10 cellular contexts compared by ENCODE assay signal in the genomic region with DNA sequence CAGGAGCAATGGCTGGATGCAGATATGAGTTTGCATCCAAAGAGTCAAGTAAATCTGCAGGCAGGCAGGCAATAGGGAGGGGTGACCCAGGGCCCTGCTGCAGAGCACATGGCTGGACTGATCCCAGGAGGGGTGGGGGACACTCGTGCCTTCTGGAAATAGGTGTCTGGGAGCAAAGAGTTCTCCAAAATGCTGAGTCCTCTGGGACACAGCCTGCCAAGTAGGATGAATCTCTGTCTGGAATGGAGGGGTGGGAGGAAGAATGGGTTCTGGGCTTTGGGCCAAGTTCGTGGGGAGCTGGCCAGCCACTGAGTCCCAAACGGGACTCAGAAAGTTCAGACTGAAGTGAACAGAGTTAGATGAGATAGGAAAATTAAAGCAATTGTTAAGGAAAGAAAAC.
A peak's percentile ranks its signal among the peaks of the same experiment; 100 is the strongest.
DNase-seq lines count a peak whose midpoint lies in the region; ATAC-seq and TF ChIP-seq lines count a peak whose summit lies in the region.
"Had no signal": no experiment of that assay in that cellular context is flagged by ENCODE, and none has a peak within 500 bp of the region (broad histone marks: within the 10 kb centered on the region; RNA-seq: fewer than 3 reads in every experiment).

No MANE protein-coding gene starts in this region.

- DNase-seq in GM03348 (ENCODE audit: low spot score): peak; percentile 90
- peak; percentile 39 for DNase-seq in amniotic stem cell (lab: John Stamatoyannopoulos, UW)
- DNase-seq in heart left ventricle: peak; percentile 48 to 70 (median 60)
- DNase-seq in skeletal muscle cell (ENCODE audit: low read depth): peak; percentile 78
- DNase-seq in 8988T: no peak
- DNase-seq: activated CD8-positive, alpha-beta memory T cell treated with anti-CD3 and anti-CD28 coated beads, Interleukin-2, amount 10 ng/mL, durations not matched to agents 7 days and 5 days; small intestine had no signal

- H3K27me3 Mint-ChIP-seq in stimulated activated memory B cell treated with anti-CD40 and anti-IgM and Interleukin-4, amounts not matched to agents 10 μg/mL and 1 μg/mL and 100 μg/mL, for 72 hours: peaks cover 25% of the 10 kb centered on the region

- intact Hi-C loops in heart left ventricle (cut with DNase I): no loop called here

- peaks cover 0 to 3% (median 0%) of the 10 kb centered on the region in 9 donors for H3K27me3 ChIP-seq in heart left ventricle

- no peaks in the 10 kb centered on the region for H3K36me3 ChIP-seq in heart left ventricle

- no peak overlapping the region for H3K4me3 ChIP-seq in heart left ventricle
- peak overlapping the region; percentile 17 for H3K4me3 ChIP-seq in skeletal muscle cell (ENCODE audit: low read depth, low read length)

- H3K9me3 Mint-ChIP-seq in stimulated activated memory B cell treated with anti-CD40 and anti-IgM and Interleukin-4, amounts not matched to agents 10 μg/mL and 1 μg/mL and 100 μg/mL, for 72 hours: no peaks in the 10 kb centered on the region

- no peaks in the 10 kb centered on the region for H3K36me3 Mint-ChIP-seq in stimulated activated memory B cell treated with anti-CD40 and anti-IgM and Interleukin-4, amounts not matched to agents 10 μg/mL and 1 μg/mL and 100 μg/mL, for 72 hours
- H3K36me3 Mint-ChIP-seq: activated CD8-positive, alpha-beta memory T cell treated with anti-CD3 and anti-CD28 coated beads, Interleukin-2, amount 10 ng/mL, durations not matched to agents 7 days and 5 days had no signal

- TF ChIP-seq CTCF in heart left ventricle (IDR thresholded peaks at IDR 0.05): no peak

- TF ChIP-seq POLR2A in heart left ventricle (IDR thresholded peaks at IDR 0.05): no peak

- WGBS in heart left ventricle, 4 donors: 0 to 6% (median 2%) methylated on average over 3 of the region's 3 CpGs

- peaks cover 0 to 11% (median 4%) of the 10 kb centered on the region in 12 donors for H3K4me1 ChIP-seq in heart left ventricle

- peaks cover 6% of the 10 kb centered on the region for H3K4me1 Mint-ChIP-seq in stimulated activated memory B cell treated with anti-CD40 and anti-IgM and Interleukin-4, amounts not matched to agents 10 μg/mL and 1 μg/mL and 100 μg/mL, for 72 hours

- H3K27ac Mint-ChIP-seq in stimulated activated memory B cell treated with anti-CD40 and anti-IgM and Interleukin-4, amounts not matched to agents 10 μg/mL and 1 μg/mL and 100 μg/mL, for 72 hours: no peak overlapping the region
- H3K27ac Mint-ChIP-seq: activated CD8-positive, alpha-beta memory T cell treated with anti-CD3 and anti-CD28 coated beads, Interleukin-2, amount 10 ng/mL, durations not matched to agents 7 days and 5 days had no signal

- no peak overlapping the region for H3K4me3 Mint-ChIP-seq in stimulated activated memory B cell treated with anti-CD40 and anti-IgM and Interleukin-4, amounts not matched to agents 10 μg/mL and 1 μg/mL and 100 μg/mL, for 72 hours
- H3K4me3 Mint-ChIP-seq: activated CD8-positive, alpha-beta memory T cell treated with anti-CD3 and anti-CD28 coated beads, Interleukin-2, amount 10 ng/mL, durations not matched to agents 7 days and 5 days had no signal

- no peaks in the 10 kb centered on the region for H3K9me3 ChIP-seq in heart left ventricle

- no peak overlapping the region for H3K27ac ChIP-seq in heart left ventricle

- ATAC-seq in heart left ventricle (peak in 3 of 4 donors; percentile 70 to 85 (median 77)), GM19452 (IDR thresholded peaks at IDR 0.05; ENCODE audit: unreplicated experiment) (no peak), HG03432 (IDR thresholded peaks at IDR 0.05; ENCODE audit: unreplicated experiment) (no peak)
- no peak for ATAC-seq in stimulated activated memory B cell treated with anti-CD40 and anti-IgM and Interleukin-4, amounts not matched to agents 10 μg/mL and 1 μg/mL and 100 μg/mL, for 72 hours
- ATAC-seq: activated CD8-positive, alpha-beta memory T cell treated with anti-CD3 and anti-CD28 coated beads, Interleukin-2, amount 10 ng/mL, durations not matched to agents 7 days and 5 days had no signal

Comparison
In these comparisons a context has a peak if more than half of its experiments do, and no peak if none do; other contexts are left out.
1. ATAC-seq: peak in heart left ventricle (3 of 4); none in GM19452 (single experiment), HG03432 (single experiment) and stimulated activated memory B cell treated with anti-CD40 and anti-IgM and Interleukin-4, amounts not matched to agents 10 μg/mL and 1 μg/mL and 100 μg/mL, for 72 hours (single experiment).